Comparison of ENCODE assay signal across 10 cellular contexts in genomic region chr18:63192171-63192884, GRCh38.
DNase-seq lines count a peak whose midpoint lies in the region; ATAC-seq and TF ChIP-seq lines count a peak whose summit lies in the region.
"Had no signal": no experiment of that assay in that cellular context is flagged by ENCODE, and none has a peak within 500 bp of the region (broad histone marks: within the 10 kb centered on the region; RNA-seq: fewer than 3 reads in every experiment).

No MANE protein-coding gene starts in this region.

- peaks cover 26 to 50% (median 45%) of the 10 kb centered on the region in 3 donors for H3K4me1 Mint-ChIP-seq in IgD-negative memory B cell
- H3K4me1 Mint-ChIP-seq in osteocyte (ENCODE audit: unreplicated experiment), result peaks cover under 1% of the 10 kb centered on the region

- H3K27me3 ChIP-seq in thyroid gland, result no peaks in the 10 kb centered on the region

- H3K4me3 ChIP-seq in thyroid gland (replicated peaks in 1 of 3), result no peak overlapping the region
- H3K4me3 ChIP-seq: lung had no signal

- H3K27ac Mint-ChIP-seq in IgD-negative memory B cell (peak overlapping the region; percentile 14 to 84 (median 70)), osteocyte (ENCODE audit: unreplicated experiment) (no peak overlapping the region)

- ATAC-seq in GM18511 (IDR thresholded peaks at IDR 0.05; ENCODE audit: unreplicated experiment) (peak; percentile 44), GM21576 (IDR thresholded peaks at IDR 0.05; ENCODE audit: unreplicated experiment) (peak; percentile 20), left ventricle myocardium superior (peak; percentile 17)

- peaks cover 30 to 35% of the 10 kb centered on the region in 2 donors for H3K4me1 ChIP-seq in thyroid gland

- H3K27me3 Mint-ChIP-seq in IgD-negative memory B cell (no peaks in the 10 kb centered on the region), osteocyte (ENCODE audit: unreplicated experiment) (no peaks in the 10 kb centered on the region)

- WGBS in thyroid gland, 2 donors, result 94 to 97% methylated on average over 6 of the region's 6 CpGs

- H3K36me3 ChIP-seq in thyroid gland, result no peaks in the 10 kb centered on the region

- TF ChIP-seq POLR2A in thyroid gland (IDR thresholded peaks at IDR 0.05), result no peak

- intact Hi-C loops in left ventricle myocardium superior (cut with micrococcal nuclease) (no loop called here), thyroid gland (cut with DNase I) (no loop called here)

- H3K27ac ChIP-seq in thyroid gland, result peak overlapping the region in 1 of 3 donors; percentile 11

- DNase-seq in left ventricle myocardium superior, result no peak
- no peak for DNase-seq in thyroid gland
- no peak for DNase-seq in stimulated activated naive CD4-positive, alpha-beta T cell treated with Interleukin-2 at 50 U/mL for 16 hours (lab: John Stamatoyannopoulos, UW)
- DNase-seq in NCI-H1436 (lab: John Stamatoyannopoulos, UW), result no peak
- DNase-seq in osteocyte (ENCODE audit: extremely low spot score, unreplicated experiment), result no peak
- DNase-seq: activated T-cell treated with anti-CD3 and anti-CD28 coated beads, Interleukin-2, amount 50 U/mL, for 1 hour had no signal

- no peaks in the 10 kb centered on the region for H3K9me3 Mint-ChIP-seq in IgD-negative memory B cell
- no peaks in the 10 kb centered on the region for H3K9me3 Mint-ChIP-seq in osteocyte (ENCODE audit: unreplicated experiment)

- no peaks in the 10 kb centered on the region for H3K9me3 ChIP-seq in thyroid gland

- H3K36me3 Mint-ChIP-seq in IgD-negative memory B cell, result peaks cover 10% of the 10 kb centered on the region
- H3K36me3 Mint-ChIP-seq in osteocyte (ENCODE audit: unreplicated experiment), result no peaks in the 10 kb centered on the region

- TF ChIP-seq CTCF in thyroid gland (IDR thresholded peaks at IDR 0.05) (no peak), osteocyte (IDR thresholded peaks at IDR 0.05) (no peak)

- H3K4me3 Mint-ChIP-seq in IgD-negative memory B cell (peak overlapping the region in 2 of 4 donors; percentile 49 to 51), osteocyte (ENCODE audit: unreplicated experiment) (no peak overlapping the region)
